Comparison of ENCODE assay signal across 16 cellular contexts in the genomic region with DNA sequence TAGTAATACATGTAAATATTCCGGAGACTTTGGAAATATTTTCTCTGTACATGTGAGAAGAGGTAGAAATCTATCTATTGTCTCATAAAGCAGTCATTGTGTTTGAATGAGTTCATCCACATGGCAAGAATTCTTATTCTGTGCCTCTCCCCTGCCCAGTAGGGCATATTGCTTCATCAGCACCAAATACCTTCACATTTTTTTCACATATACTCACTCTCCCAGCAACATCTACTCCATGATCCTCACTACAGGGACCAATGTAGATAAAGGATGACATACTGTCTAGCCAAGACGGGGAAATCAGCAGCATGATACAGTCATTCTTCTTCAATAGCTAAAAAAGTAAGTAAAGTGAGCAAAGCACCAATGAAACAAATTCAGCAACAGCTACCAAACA. TPM values are rescaled to one million over a fixed set of nuclear protein-coding genes. Genes with fewer than 3 reads are reported as not detected.
DNase-seq lines count a peak whose midpoint lies in the region; ATAC-seq and TF ChIP-seq lines count a peak whose summit lies in the region.
"Had no signal": no experiment of that assay in that cellular context is flagged by ENCODE, and none has a peak within 500 bp of the region (broad histone marks: within the 10 kb centered on the region; RNA-seq: fewer than 3 reads in every experiment).

No MANE protein-coding gene starts in this region.

- peaks cover 0 to 4% (median 0%) of the 10 kb centered on the region in 5 donors for H3K9me3 Mint-ChIP-seq in CD8-positive, alpha-beta memory T cell
- H3K9me3 Mint-ChIP-seq: T-cell had no signal

- peak; percentile 22 for DNase-seq in A172 (ENCODE audit: low spot score)
- DNase-seq in HCEC 1CT = peak; percentile 62
- DNase-seq in amniotic stem cell (lab: John Stamatoyannopoulos, UW) = peak; percentile 9
- DNase-seq in foreskin fibroblast = peak; percentile 57 to 68
- DNase-seq in CD8-positive, alpha-beta memory T cell = no peak
- no peak for DNase-seq in NCI-H128 (lab: John Stamatoyannopoulos, UW; ENCODE audit: unreplicated experiment)
- DNase-seq: activated CD4-positive, CD25-positive, alpha-beta regulatory T cell treated with anti-CD3 and anti-CD28 coated beads, Interleukin-2, amount 50 U/mL, for 72 hours; activated T-cell treated with anti-CD3 and anti-CD28 coated beads, Interleukin-2, amount 50 U/mL, for 1 hour; body of pancreas; NCI-H2227 treated with DMSO at 0.1 percent for 48 hours; stimulated activated CD4-positive, alpha-beta T cell treated with anti-CD3 and anti-CD28 coated beads, Interleukin-15, amount 100 ng/mL, for 24 hours; T-cell had no signal

- no peak overlapping the region for H3K4me3 Mint-ChIP-seq in CD8-positive, alpha-beta memory T cell
- H3K4me3 Mint-ChIP-seq: T-cell had no signal

- H3K4me3 ChIP-seq in foreskin fibroblast (ENCODE audit: low read depth in 1 of 2, low read length in 2 of 2) = no peak overlapping the region
- no peak overlapping the region for H3K4me3 ChIP-seq in CD8-positive, alpha-beta memory T cell (ENCODE audit: low read length)
- H3K4me3 ChIP-seq: body of pancreas had no signal

- CTCF ChIA-PET in CD8-positive, alpha-beta memory T cell (lab: Charles Lee) = no interaction called here

- no peaks in the 10 kb centered on the region for H3K27me3 Mint-ChIP-seq in CD8-positive, alpha-beta memory T cell
- H3K27me3 Mint-ChIP-seq: T-cell had no signal

- H3K4me1 ChIP-seq in CD8-positive, alpha-beta memory T cell (ENCODE audit: insufficient read depth, low read length) = no peaks in the 10 kb centered on the region
- H3K4me1 ChIP-seq: body of pancreas had no signal

- H3K9me3 ChIP-seq in CD8-positive, alpha-beta memory T cell (ENCODE audit: low read length) = no peaks in the 10 kb centered on the region
- H3K9me3 ChIP-seq: body of pancreas had no signal

- H3K36me3 ChIP-seq in CD8-positive, alpha-beta memory T cell (ENCODE audit: insufficient read depth, low read length) = no peaks in the 10 kb centered on the region

- TF ChIP-seq CTCF in foreskin fibroblast (IDR thresholded peaks at IDR 0.05; ENCODE audit: low read depth, low read length) = no peak

- peaks cover 0 to 5% (median 2%) of the 10 kb centered on the region in 3 donors for H3K4me1 Mint-ChIP-seq in CD8-positive, alpha-beta memory T cell

- no peak overlapping the region for H3K27ac ChIP-seq in CD8-positive, alpha-beta memory T cell (ENCODE audit: low read depth, low read length)
- H3K27ac ChIP-seq: body of pancreas had no signal

- POLR2A ChIA-PET in CD8-positive, alpha-beta memory T cell (lab: Charles Lee) = no interaction called here

- peaks cover 2 to 11% (median 6%) of the 10 kb centered on the region in 3 donors for H3K36me3 Mint-ChIP-seq in CD8-positive, alpha-beta memory T cell

- H3K27ac Mint-ChIP-seq in CD8-positive, alpha-beta memory T cell = no peak overlapping the region
- H3K27ac Mint-ChIP-seq: T-cell had no signal

- no peaks in the 10 kb centered on the region for H3K27me3 ChIP-seq in CD8-positive, alpha-beta memory T cell (ENCODE audit: insufficient read depth, low read length, poor library complexity, severe bottlenecking)
- H3K27me3 ChIP-seq: body of pancreas had no signal

- ATAC-seq in GM19463 (IDR thresholded peaks at IDR 0.05; ENCODE audit: unreplicated experiment) = no peak
- ATAC-seq in HG03521 (IDR thresholded peaks at IDR 0.05; ENCODE audit: unreplicated experiment) = no peak
- ATAC-seq: body of pancreas, T-cell had no signal

RNA-seq across cellular contexts. Expression of gene TAS2R14, which starts 1.3 kb away (rescaled TPM):
- total RNA-seq in A172 (2014; rRNA removed; shearing (Covaris generic)) = 1.2 and 1.7 TPM in 2 replicates
- under 1 TPM; 0.55 to 0.95 TPM for total RNA-seq in CD8-positive, alpha-beta memory T cell
- 1.0 TPM for polyA plus RNA-seq in CD8-positive, alpha-beta memory T cell

RNA-seq across cellular contexts. Expression of gene PRH2, which starts 11.4 kb away (rescaled TPM):
- not detected in 2 replicates for total RNA-seq in A172 (2014; rRNA removed; shearing (Covaris generic))
- total RNA-seq in CD8-positive, alpha-beta memory T cell = not detected
- not detected for polyA plus RNA-seq in CD8-positive, alpha-beta memory T cell
- total RNA-seq: body of pancreas, omental fat pad, T-cell had no signal

RNA-seq across cellular contexts. Expression of gene TAS2R13, which starts 31.0 kb away (rescaled TPM):
- 0.36 TPM in 1 of 2 replicates, not detected in the other for total RNA-seq in A172 (2014; rRNA removed; shearing (Covaris generic))
- total RNA-seq in CD8-positive, alpha-beta memory T cell = under 1 TPM; 0.26 to 0.27 TPM
- not detected for polyA plus RNA-seq in CD8-positive, alpha-beta memory T cell

RNA-seq across cellular contexts. Expression of gene TAS2R50, which starts 46.3 kb away (rescaled TPM):
- total RNA-seq in A172 (2014; rRNA removed; shearing (Covaris generic)) = not detected in 2 replicates
- under 1 TPM; 0.22 to 0.47 TPM for total RNA-seq in CD8-positive, alpha-beta memory T cell
- not detected for polyA plus RNA-seq in CD8-positive, alpha-beta memory T cell
- polyA plus RNA-seq: thymus had no signal

RNA-seq across cellular contexts. Expression of gene PRH1, which starts 56.3 kb away (rescaled TPM):
- total RNA-seq in A172 (2014; rRNA removed; shearing (Covaris generic)) = 0.57 and 9.3 TPM in 2 replicates
- total RNA-seq in CD8-positive, alpha-beta memory T cell = 1 to 10 TPM; 5.8 to 8.6 TPM
- polyA plus RNA-seq in CD8-positive, alpha-beta memory T cell = 7.3 TPM

Comparison
In these comparisons a context has a peak if more than half of its experiments do, and no peak if none do; other contexts are left out.
1. DNase-seq: peak in A172 (single experiment), HCEC 1CT (single experiment), amniotic stem cell (single experiment) and foreskin fibroblast (2 of 2); none in CD8-positive, alpha-beta memory T cell (0 of 5) and NCI-H128 (single experiment).